In the genomic region with DNA sequence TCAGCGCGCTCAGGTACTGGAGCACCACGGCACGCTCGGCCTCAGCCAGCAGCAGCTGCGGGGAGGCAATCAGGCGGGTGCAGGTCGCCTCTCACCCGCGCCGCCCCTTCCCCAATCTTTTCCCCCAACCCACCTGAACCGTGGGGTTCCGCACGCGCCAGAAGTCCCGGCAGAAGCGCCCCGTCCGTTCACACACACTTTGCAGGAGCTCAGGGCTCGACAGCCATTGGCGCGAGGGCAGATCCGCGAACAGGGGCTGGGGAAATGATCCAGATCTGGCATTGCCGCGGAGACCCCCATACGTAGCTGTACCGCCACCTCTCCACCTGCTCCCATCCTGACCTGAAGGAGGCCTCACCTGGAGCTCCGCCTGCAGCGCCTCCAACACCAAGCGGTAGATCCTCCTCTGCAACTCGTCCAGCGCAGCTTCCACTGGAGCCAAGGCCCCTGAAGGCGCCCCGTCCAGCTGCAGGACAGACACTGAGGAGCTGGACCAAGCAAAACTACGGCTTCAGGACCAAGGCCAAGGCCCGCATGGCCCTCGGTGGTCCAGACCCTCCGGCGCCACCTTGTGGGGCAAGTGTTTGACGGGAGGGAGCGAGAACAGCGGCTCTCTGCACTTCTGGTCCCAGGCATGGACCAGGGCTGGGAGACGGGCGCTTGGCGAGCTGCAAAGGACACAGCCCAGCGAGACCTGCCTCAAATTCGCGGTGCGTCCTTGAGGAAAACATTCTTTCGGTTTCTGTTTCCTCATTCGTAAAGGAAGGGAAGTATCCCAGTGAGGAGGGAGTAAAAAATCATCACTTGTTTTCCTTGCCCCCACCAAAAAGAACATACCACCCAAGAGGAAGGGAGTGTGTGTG, we compare ENCODE assay signal across 1 cellular context.
TF ChIP-seq lines count a peak whose summit lies in the region.

No MANE protein-coding gene starts in this region.

TF ChIP-seq in HepG2, 621 proteins besides CTCF, POLR2A, EP300 and RAD21 (continued from another document and continues in another):
- TF ChIP-seq ZNF337 (CRISPR knock-in tag; IDR thresholded peaks at IDR 0.05; ENCODE audit: borderline replicate concordance, low read depth) (no peak), KDM2A (CRISPR knock-in tag; IDR thresholded peaks at IDR 0.05; ENCODE audit: borderline replicate concordance, low read depth) (peak; percentile 98), RFX1 (IDR thresholded peaks at IDR 0.05) (no peak), EHMT2 (IDR thresholded peaks at IDR 0.05; ENCODE audit: borderline replicate concordance, low read depth, low read length) (peak; percentile 95), HES4 (CRISPR knock-in tag; IDR thresholded peaks at IDR 0.05; ENCODE audit: borderline replicate concordance) (peak; percentile 50; the same call in 1 of the 2 replicates), SRSF1 (optimal IDR thresholded peaks at IDR 0.05; ENCODE audit: low read depth, low read length) (no peak), EZH2 (conservative IDR thresholded peaks at IDR 0.05; ENCODE audit: low read depth, low read length) (no peak), ZNF776 (CRISPR knock-in tag; IDR thresholded peaks at IDR 0.05) (peak; percentile 97), TOPORS (CRISPR knock-in tag; IDR thresholded peaks at IDR 0.05) (no peak), RFX5 (IDR thresholded peaks at IDR 0.05; ENCODE audit: low read depth, low read length) (no peak), ZNF614 (CRISPR knock-in tag; IDR thresholded peaks at IDR 0.05; ENCODE audit: borderline replicate concordance) (peak; percentile 99), ZNF672 (CRISPR knock-in tag; IDR thresholded peaks at IDR 0.05) (no peak), PHB2 (IDR thresholded peaks at IDR 0.05; ENCODE audit: partially characterized antibody) (no peak), ZNF558 (CRISPR knock-in tag; IDR thresholded peaks at IDR 0.05; ENCODE audit: borderline replicate concordance) (no peak; the same call in 1 of the 2 replicates), AHR (CRISPR knock-in tag; IDR thresholded peaks at IDR 0.05) (0 out of 2 replicates have a peak, but pooled peaks have one; percentile 91), NRL (CRISPR knock-in tag; IDR thresholded peaks at IDR 0.05; ENCODE audit: borderline replicate concordance) (peak; percentile 93), AGO2 (optimal IDR thresholded peaks at IDR 0.05; ENCODE audit: low read depth, low read length) (no peak), ZNF709 (CRISPR knock-in tag; IDR thresholded peaks at IDR 0.05) (peak; percentile 49; the same call in 1 of the 2 replicates), ZNF878 (CRISPR knock-in tag; IDR thresholded peaks at IDR 0.05) (no peak; the same call in 1 of the 2 replicates), RXRB (CRISPR knock-in tag; IDR thresholded peaks at IDR 0.05; ENCODE audit: borderline replicate concordance) (peak; percentile 84; the same call in 1 of the 2 replicates), PRMT3 (CRISPR knock-in tag; IDR thresholded peaks at IDR 0.05; ENCODE audit: borderline replicate concordance, low read depth) (peak; percentile 94; the same call in 1 of the 2 replicates), ZNF296 (CRISPR knock-in tag; conservative IDR thresholded peaks at IDR 0.05) (no peak)
- TF ChIP-seq, protein P1, sequence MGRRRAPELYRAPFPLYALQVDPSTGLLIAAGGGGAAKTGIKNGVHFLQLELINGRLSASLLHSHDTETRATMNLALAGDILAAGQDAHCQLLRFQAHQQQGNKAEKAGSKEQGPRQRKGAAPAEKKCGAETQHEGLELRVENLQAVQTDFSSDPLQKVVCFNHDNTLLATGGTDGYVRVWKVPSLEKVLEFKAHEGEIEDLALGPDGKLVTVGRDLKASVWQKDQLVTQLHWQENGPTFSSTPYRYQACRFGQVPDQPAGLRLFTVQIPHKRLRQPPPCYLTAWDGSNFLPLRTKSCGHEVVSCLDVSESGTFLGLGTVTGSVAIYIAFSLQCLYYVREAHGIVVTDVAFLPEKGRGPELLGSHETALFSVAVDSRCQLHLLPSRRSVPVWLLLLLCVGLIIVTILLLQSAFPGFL (CRISPR knock-in tag; IDR thresholded peaks at IDR 0.05), result no peak
- TF ChIP-seq, protein P2, sequence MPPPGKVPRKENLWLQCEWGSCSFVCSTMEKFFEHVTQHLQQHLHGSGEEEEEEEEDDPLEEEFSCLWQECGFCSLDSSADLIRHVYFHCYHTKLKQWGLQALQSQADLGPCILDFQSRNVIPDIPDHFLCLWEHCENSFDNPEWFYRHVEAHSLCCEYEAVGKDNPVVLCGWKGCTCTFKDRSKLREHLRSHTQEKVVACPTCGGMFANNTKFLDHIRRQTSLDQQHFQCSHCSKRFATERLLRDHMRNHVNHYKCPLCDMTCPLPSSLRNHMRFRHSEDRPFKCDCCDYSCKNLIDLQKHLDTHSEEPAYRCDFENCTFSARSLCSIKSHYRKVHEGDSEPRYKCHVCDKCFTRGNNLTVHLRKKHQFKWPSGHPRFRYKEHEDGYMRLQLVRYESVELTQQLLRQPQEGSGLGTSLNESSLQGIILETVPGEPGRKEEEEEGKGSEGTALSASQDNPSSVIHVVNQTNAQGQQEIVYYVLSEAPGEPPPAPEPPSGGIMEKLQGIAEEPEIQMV (CRISPR knock-in tag; IDR thresholded peaks at IDR 0.05; ENCODE audit: low read depth), result no peak; the same call in 1 of the 2 replicates
- TF ChIP-seq, protein P3, sequence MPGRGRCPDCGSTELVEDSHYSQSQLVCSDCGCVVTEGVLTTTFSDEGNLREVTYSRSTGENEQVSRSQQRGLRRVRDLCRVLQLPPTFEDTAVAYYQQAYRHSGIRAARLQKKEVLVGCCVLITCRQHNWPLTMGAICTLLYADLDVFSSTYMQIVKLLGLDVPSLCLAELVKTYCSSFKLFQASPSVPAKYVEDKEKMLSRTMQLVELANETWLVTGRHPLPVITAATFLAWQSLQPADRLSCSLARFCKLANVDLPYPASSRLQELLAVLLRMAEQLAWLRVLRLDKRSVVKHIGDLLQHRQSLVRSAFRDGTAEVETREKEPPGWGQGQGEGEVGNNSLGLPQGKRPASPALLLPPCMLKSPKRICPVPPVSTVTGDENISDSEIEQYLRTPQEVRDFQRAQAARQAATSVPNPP (CRISPR knock-in tag; IDR thresholded peaks at IDR 0.05), result no peak
- TF ChIP-seq, protein P4, sequence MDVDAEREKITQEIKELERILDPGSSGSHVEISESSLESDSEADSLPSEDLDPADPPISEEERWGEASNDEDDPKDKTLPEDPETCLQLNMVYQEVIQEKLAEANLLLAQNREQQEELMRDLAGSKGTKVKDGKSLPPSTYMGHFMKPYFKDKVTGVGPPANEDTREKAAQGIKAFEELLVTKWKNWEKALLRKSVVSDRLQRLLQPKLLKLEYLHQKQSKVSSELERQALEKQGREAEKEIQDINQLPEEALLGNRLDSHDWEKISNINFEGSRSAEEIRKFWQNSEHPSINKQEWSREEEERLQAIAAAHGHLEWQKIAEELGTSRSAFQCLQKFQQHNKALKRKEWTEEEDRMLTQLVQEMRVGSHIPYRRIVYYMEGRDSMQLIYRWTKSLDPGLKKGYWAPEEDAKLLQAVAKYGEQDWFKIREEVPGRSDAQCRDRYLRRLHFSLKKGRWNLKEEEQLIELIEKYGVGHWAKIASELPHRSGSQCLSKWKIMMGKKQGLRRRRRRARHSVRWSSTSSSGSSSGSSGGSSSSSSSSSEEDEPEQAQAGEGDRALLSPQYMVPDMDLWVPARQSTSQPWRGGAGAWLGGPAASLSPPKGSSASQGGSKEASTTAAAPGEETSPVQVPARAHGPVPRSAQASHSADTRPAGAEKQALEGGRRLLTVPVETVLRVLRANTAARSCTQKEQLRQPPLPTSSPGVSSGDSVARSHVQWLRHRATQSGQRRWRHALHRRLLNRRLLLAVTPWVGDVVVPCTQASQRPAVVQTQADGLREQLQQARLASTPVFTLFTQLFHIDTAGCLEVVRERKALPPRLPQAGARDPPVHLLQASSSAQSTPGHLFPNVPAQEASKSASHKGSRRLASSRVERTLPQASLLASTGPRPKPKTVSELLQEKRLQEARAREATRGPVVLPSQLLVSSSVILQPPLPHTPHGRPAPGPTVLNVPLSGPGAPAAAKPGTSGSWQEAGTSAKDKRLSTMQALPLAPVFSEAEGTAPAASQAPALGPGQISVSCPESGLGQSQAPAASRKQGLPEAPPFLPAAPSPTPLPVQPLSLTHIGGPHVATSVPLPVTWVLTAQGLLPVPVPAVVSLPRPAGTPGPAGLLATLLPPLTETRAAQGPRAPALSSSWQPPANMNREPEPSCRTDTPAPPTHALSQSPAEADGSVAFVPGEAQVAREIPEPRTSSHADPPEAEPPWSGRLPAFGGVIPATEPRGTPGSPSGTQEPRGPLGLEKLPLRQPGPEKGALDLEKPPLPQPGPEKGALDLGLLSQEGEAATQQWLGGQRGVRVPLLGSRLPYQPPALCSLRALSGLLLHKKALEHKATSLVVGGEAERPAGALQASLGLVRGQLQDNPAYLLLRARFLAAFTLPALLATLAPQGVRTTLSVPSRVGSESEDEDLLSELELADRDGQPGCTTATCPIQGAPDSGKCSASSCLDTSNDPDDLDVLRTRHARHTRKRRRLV (CRISPR knock-in tag; IDR thresholded peaks at IDR 0.05), result peak; percentile 74; the same call in 1 of the 2 replicates
- TF ChIP-seq, protein P5, sequence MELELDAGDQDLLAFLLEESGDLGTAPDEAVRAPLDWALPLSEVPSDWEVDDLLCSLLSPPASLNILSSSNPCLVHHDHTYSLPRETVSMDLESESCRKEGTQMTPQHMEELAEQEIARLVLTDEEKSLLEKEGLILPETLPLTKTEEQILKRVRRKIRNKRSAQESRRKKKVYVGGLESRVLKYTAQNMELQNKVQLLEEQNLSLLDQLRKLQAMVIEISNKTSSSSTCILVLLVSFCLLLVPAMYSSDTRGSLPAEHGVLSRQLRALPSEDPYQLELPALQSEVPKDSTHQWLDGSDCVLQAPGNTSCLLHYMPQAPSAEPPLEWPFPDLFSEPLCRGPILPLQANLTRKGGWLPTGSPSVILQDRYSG (CRISPR knock-in tag; IDR thresholded peaks at IDR 0.05), result peak; percentile 79; the same call in 1 of the 2 replicates
- TF ChIP-seq, protein P6, sequence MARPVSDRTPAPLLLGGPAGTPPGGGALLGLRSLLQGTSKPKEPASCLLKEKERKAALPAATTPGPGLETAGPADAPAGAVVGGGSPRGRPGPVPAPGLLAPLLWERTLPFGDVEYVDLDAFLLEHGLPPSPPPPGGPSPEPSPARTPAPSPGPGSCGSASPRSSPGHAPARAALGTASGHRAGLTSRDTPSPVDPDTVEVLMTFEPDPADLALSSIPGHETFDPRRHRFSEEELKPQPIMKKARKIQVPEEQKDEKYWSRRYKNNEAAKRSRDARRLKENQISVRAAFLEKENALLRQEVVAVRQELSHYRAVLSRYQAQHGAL (CRISPR knock-in tag; IDR thresholded peaks at IDR 0.05; ENCODE audit: not compliant biosample characterization), result no peak
- TF ChIP-seq, protein P7, sequence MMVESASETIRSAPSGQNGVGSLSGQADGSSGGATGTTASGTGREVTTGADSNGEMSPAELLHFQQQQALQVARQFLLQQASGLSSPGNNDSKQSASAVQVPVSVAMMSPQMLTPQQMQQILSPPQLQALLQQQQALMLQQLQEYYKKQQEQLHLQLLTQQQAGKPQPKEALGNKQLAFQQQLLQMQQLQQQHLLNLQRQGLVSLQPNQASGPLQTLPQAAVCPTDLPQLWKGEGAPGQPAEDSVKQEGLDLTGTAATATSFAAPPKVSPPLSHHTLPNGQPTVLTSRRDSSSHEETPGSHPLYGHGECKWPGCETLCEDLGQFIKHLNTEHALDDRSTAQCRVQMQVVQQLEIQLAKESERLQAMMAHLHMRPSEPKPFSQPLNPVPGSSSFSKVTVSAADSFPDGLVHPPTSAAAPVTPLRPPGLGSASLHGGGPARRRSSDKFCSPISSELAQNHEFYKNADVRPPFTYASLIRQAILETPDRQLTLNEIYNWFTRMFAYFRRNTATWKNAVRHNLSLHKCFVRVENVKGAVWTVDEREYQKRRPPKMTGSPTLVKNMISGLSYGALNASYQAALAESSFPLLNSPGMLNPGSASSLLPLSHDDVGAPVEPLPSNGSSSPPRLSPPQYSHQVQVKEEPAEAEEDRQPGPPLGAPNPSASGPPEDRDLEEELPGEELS (CRISPR knock-in tag; IDR thresholded peaks at IDR 0.05), result peak; percentile 74
- TF ChIP-seq, protein P8, sequence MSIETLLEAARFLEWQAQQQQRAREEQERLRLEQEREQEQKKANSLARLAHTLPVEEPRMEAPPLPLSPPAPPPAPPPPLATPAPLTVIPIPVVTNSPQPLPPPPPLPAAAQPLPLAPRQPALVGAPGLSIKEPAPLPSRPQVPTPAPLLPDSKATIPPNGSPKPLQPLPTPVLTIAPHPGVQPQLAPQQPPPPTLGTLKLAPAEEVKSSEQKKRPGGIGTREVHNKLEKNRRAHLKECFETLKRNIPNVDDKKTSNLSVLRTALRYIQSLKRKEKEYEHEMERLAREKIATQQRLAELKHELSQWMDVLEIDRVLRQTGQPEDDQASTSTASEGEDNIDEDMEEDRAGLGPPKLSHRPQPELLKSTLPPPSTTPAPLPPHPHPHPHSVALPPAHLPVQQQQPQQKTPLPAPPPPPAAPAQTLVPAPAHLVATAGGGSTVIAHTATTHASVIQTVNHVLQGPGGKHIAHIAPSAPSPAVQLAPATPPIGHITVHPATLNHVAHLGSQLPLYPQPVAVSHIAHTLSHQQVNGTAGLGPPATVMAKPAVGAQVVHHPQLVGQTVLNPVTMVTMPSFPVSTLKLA (IDR thresholded peaks at IDR 0.05), result peak; percentile 51
- TF ChIP-seq, protein P9, sequence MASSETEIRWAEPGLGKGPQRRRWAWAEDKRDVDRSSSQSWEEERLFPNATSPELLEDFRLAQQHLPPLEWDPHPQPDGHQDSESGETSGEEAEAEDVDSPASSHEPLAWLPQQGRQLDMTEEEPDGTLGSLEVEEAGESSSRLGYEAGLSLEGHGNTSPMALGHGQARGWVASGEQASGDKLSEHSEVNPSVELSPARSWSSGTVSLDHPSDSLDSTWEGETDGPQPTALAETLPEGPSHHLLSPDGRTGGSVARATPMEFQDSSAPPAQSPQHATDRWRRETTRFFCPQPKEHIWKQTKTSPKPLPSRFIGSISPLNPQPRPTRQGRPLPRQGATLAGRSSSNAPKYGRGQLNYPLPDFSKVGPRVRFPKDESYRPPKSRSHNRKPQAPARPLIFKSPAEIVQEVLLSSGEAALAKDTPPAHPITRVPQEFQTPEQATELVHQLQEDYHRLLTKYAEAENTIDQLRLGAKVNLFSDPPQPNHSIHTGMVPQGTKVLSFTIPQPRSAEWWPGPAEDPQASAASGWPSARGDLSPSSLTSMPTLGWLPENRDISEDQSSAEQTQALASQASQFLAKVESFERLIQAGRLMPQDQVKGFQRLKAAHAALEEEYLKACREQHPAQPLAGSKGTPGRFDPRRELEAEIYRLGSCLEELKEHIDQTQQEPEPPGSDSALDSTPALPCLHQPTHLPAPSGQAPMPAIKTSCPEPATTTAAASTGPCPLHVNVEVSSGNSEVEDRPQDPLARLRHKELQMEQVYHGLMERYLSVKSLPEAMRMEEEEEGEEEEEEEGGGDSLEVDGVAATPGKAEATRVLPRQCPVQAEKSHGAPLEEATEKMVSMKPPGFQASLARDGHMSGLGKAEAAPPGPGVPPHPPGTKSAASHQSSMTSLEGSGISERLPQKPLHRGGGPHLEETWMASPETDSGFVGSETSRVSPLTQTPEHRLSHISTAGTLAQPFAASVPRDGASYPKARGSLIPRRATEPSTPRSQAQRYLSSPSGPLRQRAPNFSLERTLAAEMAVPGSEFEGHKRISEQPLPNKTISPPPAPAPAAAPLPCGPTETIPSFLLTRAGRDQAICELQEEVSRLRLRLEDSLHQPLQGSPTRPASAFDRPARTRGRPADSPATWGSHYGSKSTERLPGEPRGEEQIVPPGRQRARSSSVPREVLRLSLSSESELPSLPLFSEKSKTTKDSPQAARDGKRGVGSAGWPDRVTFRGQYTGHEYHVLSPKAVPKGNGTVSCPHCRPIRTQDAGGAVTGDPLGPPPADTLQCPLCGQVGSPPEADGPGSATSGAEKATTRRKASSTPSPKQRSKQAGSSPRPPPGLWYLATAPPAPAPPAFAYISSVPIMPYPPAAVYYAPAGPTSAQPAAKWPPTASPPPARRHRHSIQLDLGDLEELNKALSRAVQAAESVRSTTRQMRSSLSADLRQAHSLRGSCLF (CRISPR knock-in tag; IDR thresholded peaks at IDR 0.05; ENCODE audit: borderline replicate concordance), result peak; percentile 88
- TF ChIP-seq, protein P10, sequence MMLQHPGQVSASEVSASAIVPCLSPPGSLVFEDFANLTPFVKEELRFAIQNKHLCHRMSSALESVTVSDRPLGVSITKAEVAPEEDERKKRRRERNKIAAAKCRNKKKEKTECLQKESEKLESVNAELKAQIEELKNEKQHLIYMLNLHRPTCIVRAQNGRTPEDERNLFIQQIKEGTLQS (CRISPR knock-in tag; IDR thresholded peaks at IDR 0.05), result peak; percentile 77
